Comparison of ENCODE assay signal across 17 cellular contexts in the genomic region with DNA sequence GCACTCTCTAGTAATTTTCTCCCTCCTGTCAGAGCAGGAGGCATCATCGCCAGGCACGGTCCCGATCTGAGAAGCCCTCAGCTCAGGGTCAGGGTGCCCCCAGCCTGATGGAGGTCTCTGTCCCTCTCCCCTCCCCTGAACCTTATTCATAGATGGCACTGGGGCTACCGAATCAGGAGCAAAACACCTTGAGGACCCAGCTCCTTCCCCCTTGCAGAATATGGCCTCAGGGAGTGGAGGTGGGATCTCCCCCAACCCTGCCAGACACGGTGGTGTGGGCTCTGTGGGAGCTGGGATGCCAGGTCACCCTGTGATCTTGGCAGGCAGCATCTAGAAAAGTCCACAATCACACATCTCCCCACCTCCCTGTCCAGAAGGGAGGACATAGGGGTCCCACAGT. TPM values are rescaled to one million over a fixed set of nuclear protein-coding genes. Genes with fewer than 3 reads are reported as not detected.
A peak's percentile ranks its signal among the peaks of the same experiment; 100 is the strongest.
DNase-seq lines count a peak whose midpoint lies in the region; ATAC-seq, FAIRE-seq and TF ChIP-seq lines count a peak whose summit lies in the region.
"Had no signal": no experiment of that assay in that cellular context is flagged by ENCODE, and none has a peak within 500 bp of the region (broad histone marks: within the 10 kb centered on the region; RNA-seq: fewer than 3 reads in every experiment).

No MANE protein-coding gene starts in this region.

- ATAC-seq in CD4-positive, CD25-positive, alpha-beta regulatory T cell (ENCODE audit: low read depth in 2 of 2): no peak
- ATAC-seq in gastroesophageal sphincter: no peak
- ATAC-seq: A549, K562 had no signal

- peaks cover 12% of the 10 kb centered on the region for H3K4me1 ChIP-seq in CD4-positive, CD25-positive, alpha-beta regulatory T cell (ENCODE audit: control insufficient read depth, insufficient read depth, low read length, poor library complexity, severe bottlenecking)
- H3K4me1 ChIP-seq in gastroesophageal sphincter: peaks cover 0 to 49% (median 13%) of the 10 kb centered on the region in 3 donors

- H3K27ac ChIP-seq in CD4-positive, CD25-positive, alpha-beta regulatory T cell (ENCODE audit: insufficient read depth, low read length, poor library complexity, severe bottlenecking): no peak overlapping the region
- H3K27ac ChIP-seq in angular gyrus (ENCODE audit: low read depth, low read length): peak overlapping the region; percentile 13
- H3K27ac ChIP-seq in substantia nigra (ENCODE audit: low read depth, low read length, poor library complexity, severe bottlenecking): peak overlapping the region; percentile 99
- no peak overlapping the region for H3K27ac ChIP-seq in gastroesophageal sphincter
- H3K27ac ChIP-seq: A549 had no signal

- peaks cover 0 to 10% (median 9%) of the 10 kb centered on the region in 4 donors for H3K4me1 Mint-ChIP-seq in CD4-positive, CD25-positive, alpha-beta regulatory T cell
- peaks cover 13% of the 10 kb centered on the region for H3K4me1 Mint-ChIP-seq in nephron

- H3K27ac Mint-ChIP-seq in CD4-positive, CD25-positive, alpha-beta regulatory T cell: no peak overlapping the region
- H3K27ac Mint-ChIP-seq in nephron: no peak overlapping the region

- TF ChIP-seq CTCF in nephron (IDR thresholded peaks at IDR 0.05; ENCODE audit: unreplicated experiment in 3 of 3): no peak
- TF ChIP-seq CTCF in gastroesophageal sphincter (IDR thresholded peaks at IDR 0.05): no peak

- peaks cover 9% of the 10 kb centered on the region for H3K27me3 ChIP-seq in CD4-positive, CD25-positive, alpha-beta regulatory T cell (ENCODE audit: control insufficient read depth, insufficient read depth, low read length)
- H3K27me3 ChIP-seq in gastroesophageal sphincter: no peaks in the 10 kb centered on the region

- H3K36me3 Mint-ChIP-seq in CD4-positive, CD25-positive, alpha-beta regulatory T cell: no peaks in the 10 kb centered on the region
- no peaks in the 10 kb centered on the region for H3K36me3 Mint-ChIP-seq in nephron (ENCODE audit: low read depth)

- WGBS in gastroesophageal sphincter (ENCODE audit: low coverage in 1 of 2), 2 donors: 100% methylated on average over 3 of the region's 5 CpGs; no CpG with 5 or more reads in 1 of the 2 donors

- no peak for TF ChIP-seq POLR2A in gastroesophageal sphincter (IDR thresholded peaks at IDR 0.05)

- peaks cover 28% of the 10 kb centered on the region for H3K27me3 Mint-ChIP-seq in CD4-positive, CD25-positive, alpha-beta regulatory T cell
- H3K27me3 Mint-ChIP-seq in nephron (ENCODE audit: low read depth): peaks cover 41% of the 10 kb centered on the region

- H3K36me3 ChIP-seq in CD4-positive, CD25-positive, alpha-beta regulatory T cell (ENCODE audit: control insufficient read depth, insufficient read depth, low read length): no peaks in the 10 kb centered on the region
- no peaks in the 10 kb centered on the region for H3K36me3 ChIP-seq in gastroesophageal sphincter
- H3K36me3 ChIP-seq: HAP-1 had no signal

- DNase-seq in CD4-positive, CD25-positive, alpha-beta regulatory T cell: no peak
- DNase-seq in substantia nigra (lab: John Stamatoyannopoulos, UW) (no peak), HTR-8/SVneo (ENCODE audit: insufficient read length, low spot score) (no peak), HT-29 (ENCODE audit: low spot score) (no peak)
- DNase-seq: DND-41; NCI-H1105; NCI-H1694 treated with DMSO at 0.1 percent for 48 hours; NCI-H748 treated with DMSO at 0.1 percent for 48 hours; NK-92 treated with Interleukin-12 subunit alpha and Interleukin-12 subunit beta, amount 100 ng/mL, for 24 hours; Right ventricle myocardium superior had no signal

- H3K9me3 Mint-ChIP-seq in CD4-positive, CD25-positive, alpha-beta regulatory T cell: no peaks in the 10 kb centered on the region
- H3K9me3 Mint-ChIP-seq in nephron: no peaks in the 10 kb centered on the region

- no peak for TF ChIP-seq EP300 in gastroesophageal sphincter (IDR thresholded peaks at IDR 0.05)

- H3K4me3 ChIP-seq in CD4-positive, CD25-positive, alpha-beta regulatory T cell (ENCODE audit: low read depth, low read length): no peak overlapping the region
- H3K4me3 ChIP-seq in gastroesophageal sphincter: no peak overlapping the region
- H3K4me3 ChIP-seq: A549, HAP-1, K562 had no signal

- no peaks in the 10 kb centered on the region for H3K9me3 ChIP-seq in CD4-positive, CD25-positive, alpha-beta regulatory T cell (ENCODE audit: control insufficient read depth in 2 of 2, low read length in 2 of 2)
- H3K9me3 ChIP-seq in gastroesophageal sphincter: no peaks in the 10 kb centered on the region
- H3K9me3 ChIP-seq: A549, HAP-1 had no signal

- FAIRE-seq in HTR-8/SVneo (lab: Jason Lieb, UNC): no peak
- FAIRE-seq: A549, K562, RCC 7860 had no signal

- peak overlapping the region in 3 of 4 donors; percentile 31 to 67 (median 48) for H3K4me3 Mint-ChIP-seq in CD4-positive, CD25-positive, alpha-beta regulatory T cell
- peak overlapping the region; percentile 57 to 87 (median 81) for H3K4me3 Mint-ChIP-seq in nephron

RNA-seq across cellular contexts. Expression of a gene that starts 2.5 kb away (rescaled TPM):
- 15.3 TPM for total RNA-seq in CD4-positive, CD25-positive, alpha-beta regulatory T cell
- 10 to 100 TPM; 31.7 to 54.7 (median 47.3) TPM for polyA plus RNA-seq in CD4-positive, CD25-positive, alpha-beta regulatory T cell
- total RNA-seq in HT-29 (2014; rRNA removed; shearing (Covaris generic)): 40.5 and 44.2 TPM in 2 replicates
- total RNA-seq in gastroesophageal sphincter: 10 to 100 TPM; 18.0 to 38.7 (median 27.8) TPM

Comparison
In these comparisons a context has a peak if more than half of its experiments do, and no peak if none do; other contexts are left out.
1. H3K27ac ChIP-seq: peak in angular gyrus (single experiment) and substantia nigra (single experiment); none in CD4-positive, CD25-positive, alpha-beta regulatory T cell (single experiment) and gastroesophageal sphincter (0 of 4).